8 cellular contexts compared by ENCODE assay signal in genomic region chr2:73920577-73921545, GRCh38. TPM values are rescaled to one million over a fixed set of nuclear protein-coding genes. Genes with fewer than 3 reads are reported as not detected.
A peak's percentile ranks its signal among the peaks of the same experiment; 100 is the strongest.
DNase-seq lines count a peak whose midpoint lies in the region; TF ChIP-seq lines count a peak whose summit lies in the region.
"Had no signal": no experiment of that assay in that cellular context is flagged by ENCODE, and none has a peak within 500 bp of the region (broad histone marks: within the 10 kb centered on the region; RNA-seq: fewer than 3 reads in every experiment).

No MANE protein-coding gene starts in this region.

- DNase-seq in GM12865 (ENCODE audit: low read depth) (peak; percentile 42), NCI-H146 treated with DMSO at 0.1 percent for 48 hours (lab: John Stamatoyannopoulos, UW; ENCODE audit: unreplicated experiment) (peak; percentile 32), cardiac muscle cell (ENCODE audit: low read depth in 1 of 2, low spot score in 1 of 2) (peak; percentile 26 to 57), OCI-M2 (lab: John Stamatoyannopoulos, UW; ENCODE audit: unreplicated experiment) (no peak), mucosa of gallbladder (ENCODE audit: low spot score) (no peak)
- peak; percentile 31 for DNase-seq in activated CD4-positive, alpha-beta T cell treated with anti-CD3 and anti-CD28 coated beads, Interleukin-2, amount 50 U/mL, for 1 hour
- peak; percentile 32 to 33 for DNase-seq in stimulated activated CD8-positive, alpha-beta memory T cell treated with anti-CD3 and anti-CD28 coated beads, Interleukin-2, amount 100 ng/mL, for 48 hours (ENCODE audit: low read depth in 2 of 2)

- no peaks in the 10 kb centered on the region for H3K36me3 ChIP-seq in cardiac muscle cell

- H3K27ac ChIP-seq in cardiac muscle cell = no peak overlapping the region

- H3K27me3 ChIP-seq in cardiac muscle cell = peaks cover 11% of the 10 kb centered on the region

- H3K9me3 ChIP-seq in cardiac muscle cell (ENCODE audit: low read depth) = no peaks in the 10 kb centered on the region

- no peak overlapping the region for H3K4me3 ChIP-seq in GM12865 (ENCODE audit: low read depth, low read length)
- H3K4me3 ChIP-seq in cardiac muscle cell = no peak overlapping the region

- no peaks in the 10 kb centered on the region for H3K4me1 ChIP-seq in cardiac muscle cell (ENCODE audit: low read depth)

- TF ChIP-seq CTCF in GM12865 (IDR thresholded peaks at IDR 0.05; ENCODE audit: insufficient read depth, low read depth, low read length, missing control alignments) (peak; percentile 32), cardiac muscle cell (IDR thresholded peaks at IDR 0.05; ENCODE audit: low read depth, low read length) (peak; percentile 16)

RNA-seq across cellular contexts. Expression of gene DGUOK, which starts 5.8 kb away (rescaled TPM):
- 51.9 and 68.9 TPM in 2 replicates for total RNA-seq in cardiac muscle cell
- 127 and 130 TPM in 2 replicates for polyA plus RNA-seq in cardiac muscle cell
- 45.4 TPM for total RNA-seq in mucosa of gallbladder

RNA-seq across cellular contexts. Expression of gene ACTG2, which starts 28.1 kb away (rescaled TPM):
- 0.42 and 4.0 TPM in 2 replicates for total RNA-seq in cardiac muscle cell
- 0.55 and 6.9 TPM in 2 replicates for polyA plus RNA-seq in cardiac muscle cell
- 2,669 TPM for total RNA-seq in mucosa of gallbladder
- total RNA-seq: T-helper 1 cell treated with Interleukin-12 subunit alpha and Interleukin-12 subunit beta and Interleukin-4 antibody, amounts not matched to agents 30 ng/mL and 1 ng/mL, for 36 hours had no signal

Comparison
In these comparisons a context has a peak if more than half of its experiments do, and no peak if none do; other contexts are left out.
1. DNase-seq: peak in GM12865 (single experiment), NCI-H146 treated with DMSO at 0.1 percent for 48 hours (single experiment), activated CD4-positive, alpha-beta T cell treated with anti-CD3 and anti-CD28 coated beads, Interleukin-2, amount 50 U/mL, for 1 hour (single experiment), cardiac muscle cell (2 of 2) and stimulated activated CD8-positive, alpha-beta memory T cell treated with anti-CD3 and anti-CD28 coated beads, Interleukin-2, amount 100 ng/mL, for 48 hours (2 of 2); none in OCI-M2 (single experiment) and mucosa of gallbladder (single experiment).
2. RNA of gene ACTG2, which starts 28.1 kb away (total RNA-seq): 2,669 TPM in mucosa of gallbladder (single experiment); 0.42 to 4.0 TPM in cardiac muscle cell; every median in the first group is over 100 times any median in the second.